ENCODE assay signal across 19 cellular contexts in genomic region chr9:124507880-124508432, GRCh38. TPM values are rescaled to one million over a fixed set of nuclear protein-coding genes. Genes with fewer than 3 reads are reported as not detected.
DNase-seq lines count a peak whose midpoint lies in the region; ATAC-seq and TF ChIP-seq lines count a peak whose summit lies in the region.
"Had no signal": no experiment of that assay in that cellular context is flagged by ENCODE, and none has a peak within 500 bp of the region (broad histone marks: within the 10 kb centered on the region; RNA-seq: fewer than 3 reads in every experiment).

No MANE protein-coding gene starts in this region.

- peak overlapping the region; percentile 77 for H2BK15ac ChIP-seq in neuronal stem cell (ENCODE audit: low read length)

- POLR2A ChIA-PET in SK-N-SH (lab: Yijun Ruan, JAX) = no interaction called here

- no peak for TF ChIP-seq EP300 in SK-N-SH (IDR thresholded peaks at IDR 0.05; ENCODE audit: borderline replicate concordance in 1 of 2, low read depth in 1 of 2, low read length in 1 of 2)

- no peak overlapping the region for H3K27ac ChIP-seq in SK-N-SH (ENCODE audit: low read depth in 2 of 2, low read length in 1 of 2)
- no peak overlapping the region for H3K27ac ChIP-seq in neuronal stem cell (replicated peaks; ENCODE audit: low read length)
- H3K27ac ChIP-seq: 22Rv1; BLaER1 treated with 17β-estradiol and CSF1 and Interleukin-3, amounts not matched to agents 10 nM and 100 nM had no signal

- H3K9me3 ChIP-seq in SK-N-SH (no peaks in the 10 kb centered on the region), neuronal stem cell (replicated peaks in 1 of 2; ENCODE audit: control insufficient read depth in 2 of 2, insufficient read depth in 1 of 2, low read depth in 1 of 2, low read length in 2 of 2) (peaks cover 0 to 3% of the 10 kb centered on the region in 2 donors)

- H3K27me3 ChIP-seq in SK-N-SH (ENCODE audit: insufficient read depth) = peaks cover 27% of the 10 kb centered on the region
- H3K27me3 ChIP-seq in neuronal stem cell (ENCODE audit: control insufficient read depth in 3 of 3, insufficient read depth in 3 of 3, low read depth in 1 of 3, low read length in 3 of 3) = peaks cover 20 to 48% (median 32%) of the 10 kb centered on the region in 3 experiments

- CTCF ChIA-PET in SK-N-SH (lab: Yijun Ruan, JAX) = interaction anchor here (0.9 to 1.4 kb wide), 3 partner anchors 25 to 204 kb away, joined by 3 read pairs; no protein-coding TSS in a partner anchor

- intact Hi-C loops in lower leg skin (cut with DNase I; ENCODE audit: low total_unique reads) = no loop called here

- no peaks in the 10 kb centered on the region for H3K9me2 ChIP-seq in SK-N-SH

- H3K4me2 ChIP-seq in SK-N-SH (no peak overlapping the region), neuronal stem cell (ENCODE audit: insufficient read depth, low read length, poor library complexity, severe bottlenecking) (no peak overlapping the region)
- H3K4me2 ChIP-seq: BLaER1 treated with 17β-estradiol and CSF1 and Interleukin-3, amounts not matched to agents 10 nM and 100 nM had no signal

- no peak for TF ChIP-seq POLR2A in lower leg skin (IDR thresholded peaks at IDR 0.05)

- no peaks in the 10 kb centered on the region for H3K79me1 ChIP-seq in neuronal stem cell (ENCODE audit: low read depth, low read length)

- TF ChIP-seq CTCF in SK-N-SH (IDR thresholded peaks at IDR 0.05) (no peak), lower leg skin (IDR thresholded peaks at IDR 0.05) (no peak)

- H3K14ac ChIP-seq in neuronal stem cell (ENCODE audit: low read length) = no peak overlapping the region

- ATAC-seq in SK-N-SH treated with all-trans-retinoic acid at 6 μM for 48 hours = no peak
- ATAC-seq: GM12878, HCT116 had no signal

- DNase-seq in SK-N-SH (peak; percentile 15), HuH-7.5 (ENCODE audit: low spot score) (peak; percentile 10), neuronal stem cell (ENCODE audit: low spot score) (no peak), lower leg skin (ENCODE audit: low spot score in 2 of 2) (no peak), CD1c-positive myeloid dendritic cell (ENCODE audit: extremely low spot score) (no peak)
- DNase-seq in activated naive CD4-positive, alpha-beta T cell treated with Interleukin-2 at 50 U/mL for 16 hours = no peak
- DNase-seq: ACHN; Calu3; CD4-positive, alpha-beta T cell; DMS79; GOT3; Karpas-422 had no signal

- H3K36me3 ChIP-seq in SK-N-SH (replicated peaks in 1 of 2; ENCODE audit: control insufficient read depth in 1 of 2, insufficient read depth in 2 of 2, low read length in 1 of 2) (no peaks in the 10 kb centered on the region), neuronal stem cell (replicated peaks in 1 of 2; ENCODE audit: control insufficient read depth in 2 of 2, insufficient read depth in 2 of 2, low read length in 2 of 2) (no peaks in the 10 kb centered on the region)
- H3K36me3 ChIP-seq: BLaER1 treated with 17β-estradiol and CSF1 and Interleukin-3, amounts not matched to agents 10 nM and 100 nM had no signal

- H3K18ac ChIP-seq in neuronal stem cell (ENCODE audit: low read length) = peak overlapping the region; percentile 76

- no peak overlapping the region for H2BK5ac ChIP-seq in neuronal stem cell (ENCODE audit: low read length)

- H3K9ac ChIP-seq in SK-N-SH (no peak overlapping the region), neuronal stem cell (ENCODE audit: low read depth, low read length, poor library complexity) (no peak overlapping the region)
- H3K9ac ChIP-seq: BLaER1 treated with 17β-estradiol and CSF1 and Interleukin-3, amounts not matched to agents 10 nM and 100 nM had no signal

- no peak overlapping the region for H4K8ac ChIP-seq in neuronal stem cell (ENCODE audit: low read depth, low read length)

- H2AFZ ChIP-seq in SK-N-SH (ENCODE audit: low read depth) = no peak overlapping the region
- H2AFZ ChIP-seq in neuronal stem cell (ENCODE audit: low read length) = peak overlapping the region; percentile 20

- no peaks in the 10 kb centered on the region for H3F3A ChIP-seq in SK-N-SH (replicated peaks; ENCODE audit: insufficient read depth)

- no peak overlapping the region for H2BK12ac ChIP-seq in neuronal stem cell (ENCODE audit: low read length)

- WGBS in SK-N-SH (ENCODE audit: low lambda C conversion rate) = 94% methylated on average over 10 of the region's 12 CpGs
- WGBS in neuronal stem cell (ENCODE audit: extremely low coverage in 2 of 2, insufficient read length in 2 of 2, insufficient replicate concordance in 1 of 2), 2 donors = no CpG with 5 or more reads among the region's 12 CpGs
- WGBS in lower leg skin, 2 donors = 93% methylated on average over 12 of the region's 12 CpGs

- H3K4me1 ChIP-seq in SK-N-SH (ENCODE audit: control insufficient read depth in 1 of 2, insufficient read depth in 2 of 2, low read depth in 1 of 2, low read length in 1 of 2) (peaks cover 0 to 19% of the 10 kb centered on the region in 2 experiments; a peak in 2 of 4 replicates), neuronal stem cell (ENCODE audit: control insufficient read depth in 2 of 2, insufficient read depth in 1 of 2, low read depth in 1 of 2, low read length in 2 of 2) (peaks cover 4 to 13% of the 10 kb centered on the region in 2 donors)

- H3K79me2 ChIP-seq in SK-N-SH (ENCODE audit: insufficient read depth) = no peaks in the 10 kb centered on the region

- H2BK120ac ChIP-seq in neuronal stem cell (ENCODE audit: low read depth, low read length) = peak overlapping the region; percentile 41

- H3K4me3 ChIP-seq in SK-N-SH (ENCODE audit: low read depth in 2 of 2, low read length in 1 of 2) (no peak overlapping the region), neuronal stem cell (ENCODE audit: low read length in 2 of 2) (no peak overlapping the region), lower leg skin (ENCODE audit: low read depth, poor library complexity, severe bottlenecking) (no peak overlapping the region)
- H3K4me3 ChIP-seq: BLaER1 treated with 17β-estradiol and CSF1 and Interleukin-3, amounts not matched to agents 10 nM and 100 nM; GM12878 had no signal

- peak overlapping the region; percentile 65 for H3K23ac ChIP-seq in neuronal stem cell (ENCODE audit: low read depth, low read length, poor library complexity)

- no peak overlapping the region for H3K4ac ChIP-seq in neuronal stem cell (ENCODE audit: low read length)

- H4K91ac ChIP-seq in neuronal stem cell (ENCODE audit: low read depth, low read length, poor library complexity) = no peak overlapping the region

- H4K20me1 ChIP-seq in SK-N-SH (ENCODE audit: insufficient read depth) = no peaks in the 10 kb centered on the region

- no peak for TF ChIP-seq RAD21 in SK-N-SH (IDR thresholded peaks at IDR 0.05; ENCODE audit: low read length)

- H2AK5ac ChIP-seq in neuronal stem cell (ENCODE audit: low read depth, low read length) = peak overlapping the region; percentile 85

TF ChIP-seq in SK-N-SH, 30 proteins besides CTCF, POLR2A, EP300 and RAD21 (continues in another document):
- TF ChIP-seq CHD2 (IDR thresholded peaks at IDR 0.05; ENCODE audit: low read length, partially characterized antibody) (no peak), NFIC (IDR thresholded peaks at IDR 0.05; ENCODE audit: borderline replicate concordance) (no peak), SMC3 (IDR thresholded peaks at IDR 0.05; ENCODE audit: low read depth, low read length) (no peak)
- TF ChIP-seq, protein P1, sequence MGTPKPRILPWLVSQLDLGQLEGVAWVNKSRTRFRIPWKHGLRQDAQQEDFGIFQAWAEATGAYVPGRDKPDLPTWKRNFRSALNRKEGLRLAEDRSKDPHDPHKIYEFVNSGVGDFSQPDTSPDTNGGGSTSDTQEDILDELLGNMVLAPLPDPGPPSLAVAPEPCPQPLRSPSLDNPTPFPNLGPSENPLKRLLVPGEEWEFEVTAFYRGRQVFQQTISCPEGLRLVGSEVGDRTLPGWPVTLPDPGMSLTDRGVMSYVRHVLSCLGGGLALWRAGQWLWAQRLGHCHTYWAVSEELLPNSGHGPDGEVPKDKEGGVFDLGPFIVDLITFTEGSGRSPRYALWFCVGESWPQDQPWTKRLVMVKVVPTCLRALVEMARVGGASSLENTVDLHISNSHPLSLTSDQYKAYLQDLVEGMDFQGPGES (IDR thresholded peaks at IDR 0.05; ENCODE audit: low read depth, low read length) = no peak

TF ChIP-seq in SK-N-SH treated with all-trans-retinoic acid at 6 μM for 48 hours, 23 proteins besides CTCF, POLR2A, EP300 and RAD21 (continues in another document):
- TF ChIP-seq ESRRG (CRISPR knock-in tag; IDR thresholded peaks at IDR 0.05) (no peak), OSR1 (CRISPR knock-in tag; IDR thresholded peaks at IDR 0.05) (no peak), ZFP30 (CRISPR knock-in tag; IDR thresholded peaks at IDR 0.05) (no peak), ZNF565 (CRISPR knock-in tag; conservative IDR thresholded peaks at IDR 0.05; ENCODE audit: low read depth) (no peak), SNAI2 (CRISPR knock-in tag; IDR thresholded peaks at IDR 0.05) (no peak), GLIS3 (CRISPR knock-in tag; IDR thresholded peaks at IDR 0.05) (no peak), ISL1 (CRISPR knock-in tag; IDR thresholded peaks at IDR 0.05) (no peak), ZNF8 (CRISPR knock-in tag; IDR thresholded peaks at IDR 0.05) (no peak), CSDC2 (CRISPR knock-in tag; IDR thresholded peaks at IDR 0.05) (no peak), ARNTL (CRISPR knock-in tag; IDR thresholded peaks at IDR 0.05; ENCODE audit: borderline replicate concordance, low read depth) (no peak)

RNA-seq across cellular contexts. Expression of gene NR5A1, which starts 0.8 kb away (rescaled TPM):
- polyA plus RNA-seq in SK-N-SH (2012; rRNA removed) = not detected in 2 replicates
- polyA plus RNA-seq in SK-N-SH (2012; cell fraction: cytosol; rRNA removed) = not detected in 2 replicates
- 0.02 and 0.09 TPM in 2 replicates for polyA plus RNA-seq in SK-N-SH (2012; cell fraction: nucleus; rRNA removed)
- polyA plus RNA-seq in neuronal stem cell (2013, experiment 1 of 2) = 0.33 TPM
- polyA plus RNA-seq in neuronal stem cell (2013, experiment 2 of 2) = 0.30 TPM
- total RNA-seq in lower leg skin = under 1 TPM in 2 of 4 donors, not detected in 2; 0.15 to 0.51 TPM
- total RNA-seq: Calu3; CD4-positive, alpha-beta T cell; HT1080 had no signal

RNA-seq across cellular contexts. Expression of gene ADGRD2, which starts 57.7 kb away (rescaled TPM):
- polyA plus RNA-seq in SK-N-SH (2012; rRNA removed) = 0.05 and 0.10 TPM in 2 replicates
- not detected in 2 replicates for polyA plus RNA-seq in SK-N-SH (2012; cell fraction: cytosol; rRNA removed)
- 0.11 and 0.31 TPM in 2 replicates for polyA plus RNA-seq in SK-N-SH (2012; cell fraction: nucleus; rRNA removed)
- 0.54 TPM for polyA plus RNA-seq in neuronal stem cell (2013, experiment 1 of 2)
- polyA plus RNA-seq in neuronal stem cell (2013, experiment 2 of 2) = 0.58 TPM
- under 1 TPM in 3 of 4 donors, not detected in 1; 0.20 to 0.49 (median 0.36) TPM for total RNA-seq in lower leg skin
- total RNA-seq: Calu3; CD4-positive, alpha-beta T cell; G401; GM12878; HT1080 had no signal
- polyA plus RNA-seq: GM12878 had no signal

Comparison
In these comparisons a context has a peak if more than half of its experiments do, and no peak if none do; other contexts are left out.
1. DNase-seq: peak in SK-N-SH (single experiment) and HuH-7.5 (single experiment); none in neuronal stem cell (single experiment), activated naive CD4-positive, alpha-beta T cell treated with Interleukin-2 at 50 U/mL for 16 hours (single experiment), lower leg skin (0 of 2) and CD1c-positive myeloid dendritic cell (single experiment).